32 cellular contexts compared by ENCODE assay signal in genomic region chr6:142987490-142987889, GRCh38.
"Had no signal": no experiment of that assay in that cellular context is flagged by ENCODE, and none has a peak within 500 bp of the region (broad histone marks: within the 10 kb centered on the region; RNA-seq: fewer than 3 reads in every experiment).

No MANE protein-coding gene starts in this region.

- H3K4me3 ChIP-seq: esophagus muscularis mucosa, gastrocnemius medialis, heart left ventricle had no signal

- DNase-seq: activated CD4-positive, alpha-beta memory T cell treated with anti-CD3 and anti-CD28 coated beads for 36 hours; activated CD4-positive, alpha-beta T cell treated with anti-CD3 and anti-CD28 coated beads for 36 hours; activated CD4-positive, alpha-beta T cell treated with anti-CD3 and anti-CD28 coated beads, Interleukin-2, amount 10 ng/mL, durations not matched to agents 24 days and 14 days; activated CD4-positive, CD25-positive, alpha-beta regulatory T cell; activated CD4-positive, CD25-positive, alpha-beta regulatory T cell treated with anti-CD3 and anti-CD28 coated beads, Interleukin-2, amount 50 U/mL, for 72 hours; activated CD8-positive, alpha-beta memory T cell treated with anti-CD3 and anti-CD28 coated beads, Interleukin-2, amount 10 ng/mL, durations not matched to agents 7 days and 5 days; activated CD8-positive, alpha-beta memory T cell treated with anti-CD3 and anti-CD28 coated beads, Interleukin-2, amount 50 U/mL, for 4 hours; activated CD8-positive, alpha-beta T cell treated with anti-CD3 and anti-CD28 coated beads, Interleukin-2, amount 10 ng/mL, durations not matched to agents 7 days and 5 days; activated gamma-delta T cell; activated naive CD4-positive, alpha-beta T cell; activated naive CD4-positive, alpha-beta T cell treated with anti-CD3 and anti-CD28 coated beads, Interleukin-2, amount 10 ng/mL, durations not matched to agents 7 days and 5 days; activated naive CD8-positive, alpha-beta T cell treated with anti-CD3 and anti-CD28 coated beads, Interleukin-2, amount 10 ng/mL, durations not matched to agents 7 days and 5 days; activated T-cell treated with anti-CD3 and anti-CD28 coated beads, Interleukin-2, amount 50 U/mL, for 1 hour; activated T-cell treated with anti-CD3 and anti-CD28 coated beads, Interleukin-2, amount 50 U/mL, for 48 hours; amniotic stem cell; anterior cingulate cortex; brain microvascular endothelial cell; caudate nucleus; cortex of kidney; dermis blood vessel endothelial cell; effector CD4-positive, alpha-beta T cell; effector memory CD8-positive, alpha-beta T cell; foreskin keratinocyte; gastrocnemius medialis; glutamatergic neuron; heart left ventricle; T-helper 1 cell; T-helper 17 cell; T1000 had no signal

- H3K4me3 Mint-ChIP-seq: activated CD4-positive, alpha-beta memory T cell treated with anti-CD3 and anti-CD28 coated beads for 36 hours; activated CD4-positive, alpha-beta T cell treated with anti-CD3 and anti-CD28 coated beads for 36 hours; activated CD4-positive, alpha-beta T cell treated with anti-CD3 and anti-CD28 coated beads, Interleukin-2, amount 10 ng/mL, durations not matched to agents 24 days and 14 days; activated CD8-positive, alpha-beta memory T cell treated with anti-CD3 and anti-CD28 coated beads, Interleukin-2, amount 10 ng/mL, durations not matched to agents 7 days and 5 days; activated CD8-positive, alpha-beta T cell treated with anti-CD3 and anti-CD28 coated beads, Interleukin-2, amount 10 ng/mL, durations not matched to agents 7 days and 5 days; activated naive CD4-positive, alpha-beta T cell treated with anti-CD3 and anti-CD28 coated beads, Interleukin-2, amount 10 ng/mL, durations not matched to agents 7 days and 5 days; activated naive CD8-positive, alpha-beta T cell treated with anti-CD3 and anti-CD28 coated beads, Interleukin-2, amount 10 ng/mL, durations not matched to agents 7 days and 5 days; effector memory CD8-positive, alpha-beta T cell; T-helper 17 cell; T-helper 2 cell treated with Interferon-gamma antibody and Interleukin-4, amounts not matched to agents 5 μg/mL and 100 μg/mL, for 36 hours had no signal

- H3K27me3 ChIP-seq: brain microvascular endothelial cell, esophagus muscularis mucosa, foreskin keratinocyte, gastrocnemius medialis, heart left ventricle had no signal

- H3K9me3 ChIP-seq: esophagus muscularis mucosa, gastrocnemius medialis had no signal

- ATAC-seq: activated CD4-positive, alpha-beta T cell treated with anti-CD3 and anti-CD28 coated beads for 36 hours; activated CD8-positive, alpha-beta memory T cell treated with anti-CD3 and anti-CD28 coated beads, Interleukin-2, amount 10 ng/mL, durations not matched to agents 7 days and 5 days; activated CD8-positive, alpha-beta T cell treated with anti-CD3 and anti-CD28 coated beads, Interleukin-2, amount 10 ng/mL, durations not matched to agents 7 days and 5 days; activated naive CD4-positive, alpha-beta T cell treated with anti-CD3 and anti-CD28 coated beads, Interleukin-2, amount 50 U/mL, for 72 hours; effector memory CD8-positive, alpha-beta T cell; foreskin keratinocyte; gastrocnemius medialis; heart left ventricle; T-helper 17 cell had no signal

- H3K36me3 Mint-ChIP-seq: activated CD4-positive, alpha-beta memory T cell treated with anti-CD3 and anti-CD28 coated beads for 36 hours; activated naive CD4-positive, alpha-beta T cell treated with anti-CD3 and anti-CD28 coated beads, Interleukin-2, amount 10 ng/mL, durations not matched to agents 7 days and 5 days had no signal

- H3K9me3 Mint-ChIP-seq: effector memory CD8-positive, alpha-beta T cell had no signal

- H3K4me1 Mint-ChIP-seq: activated CD4-positive, alpha-beta T cell treated with anti-CD3 and anti-CD28 coated beads for 36 hours; activated CD4-positive, alpha-beta T cell treated with anti-CD3 and anti-CD28 coated beads, Interleukin-2, amount 10 ng/mL, durations not matched to agents 24 days and 14 days; activated CD8-positive, alpha-beta memory T cell treated with anti-CD3 and anti-CD28 coated beads, Interleukin-2, amount 10 ng/mL, durations not matched to agents 7 days and 5 days; activated naive CD4-positive, alpha-beta T cell treated with anti-CD3 and anti-CD28 coated beads, Interleukin-2, amount 10 ng/mL, durations not matched to agents 7 days and 5 days; activated naive CD8-positive, alpha-beta T cell treated with anti-CD3 and anti-CD28 coated beads, Interleukin-2, amount 10 ng/mL, durations not matched to agents 7 days and 5 days; T-helper 17 cell had no signal

- H3K27me3 Mint-ChIP-seq: activated CD4-positive, alpha-beta T cell treated with anti-CD3 and anti-CD28 coated beads for 36 hours had no signal

- H3K27ac Mint-ChIP-seq: activated CD4-positive, alpha-beta memory T cell treated with anti-CD3 and anti-CD28 coated beads for 36 hours; activated CD4-positive, alpha-beta T cell treated with anti-CD3 and anti-CD28 coated beads for 36 hours; activated CD4-positive, alpha-beta T cell treated with anti-CD3 and anti-CD28 coated beads, Interleukin-2, amount 10 ng/mL, durations not matched to agents 24 days and 14 days; activated CD8-positive, alpha-beta memory T cell treated with anti-CD3 and anti-CD28 coated beads, Interleukin-2, amount 10 ng/mL, durations not matched to agents 7 days and 5 days; activated CD8-positive, alpha-beta T cell treated with anti-CD3 and anti-CD28 coated beads, Interleukin-2, amount 10 ng/mL, durations not matched to agents 7 days and 5 days; activated naive CD4-positive, alpha-beta T cell treated with anti-CD3 and anti-CD28 coated beads, Interleukin-2, amount 10 ng/mL, durations not matched to agents 7 days and 5 days; activated naive CD4-positive, alpha-beta T cell treated with anti-CD3 and anti-CD28 coated beads, Interleukin-2, amount 50 U/mL, for 72 hours; activated naive CD8-positive, alpha-beta T cell treated with anti-CD3 and anti-CD28 coated beads, Interleukin-2, amount 10 ng/mL, durations not matched to agents 7 days and 5 days; effector memory CD8-positive, alpha-beta T cell; T-helper 17 cell; T-helper 2 cell treated with Interferon-gamma antibody and Interleukin-4, amounts not matched to agents 5 μg/mL and 100 μg/mL, for 36 hours had no signal

- H3K4me1 ChIP-seq: esophagus muscularis mucosa, foreskin keratinocyte, gastrocnemius medialis, heart left ventricle had no signal

- H3K36me3 ChIP-seq: brain microvascular endothelial cell, esophagus muscularis mucosa, gastrocnemius medialis, heart left ventricle had no signal

- H3K27ac ChIP-seq: brain microvascular endothelial cell, esophagus muscularis mucosa, foreskin keratinocyte, gastrocnemius medialis, heart left ventricle had no signal
